ENCODE assay signal across 13 cellular contexts in the genomic region with DNA sequence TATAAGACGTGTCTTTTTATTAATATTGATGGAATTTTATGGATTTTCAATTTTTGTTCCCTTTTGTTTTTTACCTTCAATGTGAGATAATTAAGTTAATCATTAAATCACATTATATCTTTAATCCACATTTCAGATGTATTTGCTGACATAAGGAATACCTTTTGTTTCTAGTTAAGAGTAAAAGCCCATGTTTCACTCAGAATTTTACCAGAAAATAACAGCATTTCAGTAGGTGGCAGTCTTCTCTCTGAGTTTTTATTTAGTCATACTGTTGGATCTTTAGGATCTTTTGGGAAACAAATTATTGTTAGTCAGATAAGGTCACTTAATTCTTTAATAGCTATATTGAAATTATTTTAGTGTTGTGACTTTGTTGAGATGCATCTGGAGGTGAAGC.
DNase-seq lines count a peak whose midpoint lies in the region; ATAC-seq and TF ChIP-seq lines count a peak whose summit lies in the region.
"Had no signal": no experiment of that assay in that cellular context is flagged by ENCODE, and none has a peak within 500 bp of the region (broad histone marks: within the 10 kb centered on the region; RNA-seq: fewer than 3 reads in every experiment).

No MANE protein-coding gene starts in this region.

- peaks cover 14% of the 10 kb centered on the region; the same call in 1 of the 2 replicates for H3K79me2 ChIP-seq in GM23248 (ENCODE audit: insufficient read depth)

- in situ Hi-C loops in GM23248 (cut with MboI) = no loop called here

- no peak overlapping the region for H3K27ac Mint-ChIP-seq in HFFc6
- H3K27ac Mint-ChIP-seq: activated naive CD4-positive, alpha-beta T cell treated with anti-CD3 and anti-CD28 coated beads, Interleukin-2, amount 50 U/mL, for 72 hours; CD4-positive, CD25-positive, alpha-beta regulatory T cell; naive thymus-derived CD8-positive, alpha-beta T cell had no signal

- H3K9ac ChIP-seq in GM23248 = no peak overlapping the region

- H3K9me2 ChIP-seq in GM23248 (ENCODE audit: insufficient read depth) = no peaks in the 10 kb centered on the region

- H3K36me3 ChIP-seq in GM23248 (ENCODE audit: low read depth) = peaks cover 5% of the 10 kb centered on the region; the same call in 1 of the 2 replicates
- H3K36me3 ChIP-seq: gastrocnemius medialis had no signal

- H4K20me1 ChIP-seq in GM23248 (ENCODE audit: insufficient read depth) = no peaks in the 10 kb centered on the region

- no peak overlapping the region for H3K27ac ChIP-seq in 22Rv1
- no peak overlapping the region for H3K27ac ChIP-seq in GM23248
- H3K27ac ChIP-seq: gastrocnemius medialis had no signal

- no peaks in the 10 kb centered on the region for H3K36me3 Mint-ChIP-seq in HFFc6 (ENCODE audit: low read depth)
- H3K36me3 Mint-ChIP-seq: naive thymus-derived CD8-positive, alpha-beta T cell had no signal

- TF ChIP-seq CTCF in 22Rv1 (IDR thresholded peaks at IDR 0.05) (peak; percentile 21; the same call in 1 of the 2 replicates), HFFc6 (IDR thresholded peaks at IDR 0.05) (peak; percentile 63)

- ATAC-seq in SK-N-SH treated with all-trans-retinoic acid at 6 μM for 48 hours (peak; percentile 85), HG03565 (IDR thresholded peaks at IDR 0.05; ENCODE audit: unreplicated experiment) (no peak)
- ATAC-seq: activated naive CD4-positive, alpha-beta T cell treated with anti-CD3 and anti-CD28 coated beads, Interleukin-2, amount 50 U/mL, for 72 hours; gastrocnemius medialis; naive thymus-derived CD8-positive, alpha-beta T cell had no signal

- H3K4me3 ChIP-seq in GM23248 = no peak overlapping the region
- H3K4me3 ChIP-seq: gastrocnemius medialis had no signal

- no peak overlapping the region for H3K4me2 ChIP-seq in GM23248 (ENCODE audit: unreplicated experiment)

- H3K4me1 ChIP-seq in GM23248 (ENCODE audit: insufficient read depth) = no peaks in the 10 kb centered on the region
- H3K4me1 ChIP-seq: gastrocnemius medialis had no signal

- peak; percentile 13 for DNase-seq in HFFc6
- peak; percentile 21 for DNase-seq in iris pigment epithelial cell (ENCODE audit: low read depth)
- no peak for DNase-seq in GM23248
- no peak for DNase-seq in NCI-H2196 treated with DMSO at 0.1 percent for 48 hours (lab: John Stamatoyannopoulos, UW; ENCODE audit: unreplicated experiment)
- DNase-seq in NCI-H2107 (lab: John Stamatoyannopoulos, UW) = no peak
- DNase-seq: CD4-positive, CD25-positive, alpha-beta regulatory T cell; gastrocnemius medialis; GOT3; naive thymus-derived CD8-positive, alpha-beta T cell had no signal

- no peaks in the 10 kb centered on the region for H3F3A ChIP-seq in GM23248 (ENCODE audit: insufficient read depth)

- H3K9me3 ChIP-seq in GM23248 (ENCODE audit: low read depth) = no peaks in the 10 kb centered on the region
- H3K9me3 ChIP-seq: gastrocnemius medialis had no signal

- no peak overlapping the region for H2AFZ ChIP-seq in GM23248

- H3K4me1 Mint-ChIP-seq in HFFc6 (ENCODE audit: low read depth) = peaks cover 13% of the 10 kb centered on the region
- H3K4me1 Mint-ChIP-seq: CD4-positive, CD25-positive, alpha-beta regulatory T cell; naive thymus-derived CD8-positive, alpha-beta T cell had no signal

- H3K4me3 Mint-ChIP-seq in HFFc6 = no peak overlapping the region
- H3K4me3 Mint-ChIP-seq: CD4-positive, CD25-positive, alpha-beta regulatory T cell; naive thymus-derived CD8-positive, alpha-beta T cell had no signal

- no peaks in the 10 kb centered on the region for H3K9me3 Mint-ChIP-seq in HFFc6
- H3K9me3 Mint-ChIP-seq: activated naive CD4-positive, alpha-beta T cell treated with anti-CD3 and anti-CD28 coated beads, Interleukin-2, amount 50 U/mL, for 72 hours; CD4-positive, CD25-positive, alpha-beta regulatory T cell; naive thymus-derived CD8-positive, alpha-beta T cell had no signal

- H3K27me3 ChIP-seq in GM23248 (replicated peaks; ENCODE audit: insufficient read depth) = no peaks in the 10 kb centered on the region
- H3K27me3 ChIP-seq: gastrocnemius medialis had no signal

- H3K27me3 Mint-ChIP-seq in HFFc6 (ENCODE audit: insufficient read depth) = no peaks in the 10 kb centered on the region; the same call in 1 of the 2 replicates
- H3K27me3 Mint-ChIP-seq: CD4-positive, CD25-positive, alpha-beta regulatory T cell had no signal

- WGBS in GM23248 (ENCODE audit: low coverage in 1 of 2, low lambda C conversion rate in 2 of 2, missing lambda C conversion rate in 2 of 2), 2 experiments = 100% methylated on average over 1 of the region's 1 CpG

TF ChIP-seq in SK-N-SH treated with all-trans-retinoic acid at 6 μM for 48 hours, 23 proteins besides CTCF, POLR2A, EP300 and RAD21:
- TF ChIP-seq TOX (CRISPR knock-in tag; IDR thresholded peaks at IDR 0.05; ENCODE audit: borderline replicate concordance) = no peak
- TF ChIP-seq, protein P1, sequence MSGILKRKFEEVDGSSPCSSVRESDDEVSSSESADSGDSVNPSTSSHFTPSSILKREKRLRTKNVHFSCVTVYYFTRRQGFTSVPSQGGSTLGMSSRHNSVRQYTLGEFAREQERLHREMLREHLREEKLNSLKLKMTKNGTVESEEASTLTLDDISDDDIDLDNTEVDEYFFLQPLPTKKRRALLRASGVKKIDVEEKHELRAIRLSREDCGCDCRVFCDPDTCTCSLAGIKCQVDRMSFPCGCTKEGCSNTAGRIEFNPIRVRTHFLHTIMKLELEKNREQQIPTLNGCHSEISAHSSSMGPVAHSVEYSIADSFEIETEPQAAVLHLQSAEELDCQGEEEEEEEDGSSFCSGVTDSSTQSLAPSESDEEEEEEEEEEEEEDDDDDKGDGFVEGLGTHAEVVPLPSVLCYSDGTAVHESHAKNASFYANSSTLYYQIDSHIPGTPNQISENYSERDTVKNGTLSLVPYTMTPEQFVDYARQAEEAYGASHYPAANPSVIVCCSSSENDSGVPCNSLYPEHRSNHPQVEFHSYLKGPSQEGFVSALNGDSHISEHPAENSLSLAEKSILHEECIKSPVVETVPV (CRISPR knock-in tag; IDR thresholded peaks at IDR 0.05) = no peak
- no peak for TF ChIP-seq ESRRG (CRISPR knock-in tag; IDR thresholded peaks at IDR 0.05)
- no peak for TF ChIP-seq ZFP30 (CRISPR knock-in tag; IDR thresholded peaks at IDR 0.05)
- no peak for TF ChIP-seq SNAI2 (CRISPR knock-in tag; IDR thresholded peaks at IDR 0.05)
- TF ChIP-seq CSDC2 (CRISPR knock-in tag; IDR thresholded peaks at IDR 0.05) = no peak
- TF ChIP-seq, protein P2, sequence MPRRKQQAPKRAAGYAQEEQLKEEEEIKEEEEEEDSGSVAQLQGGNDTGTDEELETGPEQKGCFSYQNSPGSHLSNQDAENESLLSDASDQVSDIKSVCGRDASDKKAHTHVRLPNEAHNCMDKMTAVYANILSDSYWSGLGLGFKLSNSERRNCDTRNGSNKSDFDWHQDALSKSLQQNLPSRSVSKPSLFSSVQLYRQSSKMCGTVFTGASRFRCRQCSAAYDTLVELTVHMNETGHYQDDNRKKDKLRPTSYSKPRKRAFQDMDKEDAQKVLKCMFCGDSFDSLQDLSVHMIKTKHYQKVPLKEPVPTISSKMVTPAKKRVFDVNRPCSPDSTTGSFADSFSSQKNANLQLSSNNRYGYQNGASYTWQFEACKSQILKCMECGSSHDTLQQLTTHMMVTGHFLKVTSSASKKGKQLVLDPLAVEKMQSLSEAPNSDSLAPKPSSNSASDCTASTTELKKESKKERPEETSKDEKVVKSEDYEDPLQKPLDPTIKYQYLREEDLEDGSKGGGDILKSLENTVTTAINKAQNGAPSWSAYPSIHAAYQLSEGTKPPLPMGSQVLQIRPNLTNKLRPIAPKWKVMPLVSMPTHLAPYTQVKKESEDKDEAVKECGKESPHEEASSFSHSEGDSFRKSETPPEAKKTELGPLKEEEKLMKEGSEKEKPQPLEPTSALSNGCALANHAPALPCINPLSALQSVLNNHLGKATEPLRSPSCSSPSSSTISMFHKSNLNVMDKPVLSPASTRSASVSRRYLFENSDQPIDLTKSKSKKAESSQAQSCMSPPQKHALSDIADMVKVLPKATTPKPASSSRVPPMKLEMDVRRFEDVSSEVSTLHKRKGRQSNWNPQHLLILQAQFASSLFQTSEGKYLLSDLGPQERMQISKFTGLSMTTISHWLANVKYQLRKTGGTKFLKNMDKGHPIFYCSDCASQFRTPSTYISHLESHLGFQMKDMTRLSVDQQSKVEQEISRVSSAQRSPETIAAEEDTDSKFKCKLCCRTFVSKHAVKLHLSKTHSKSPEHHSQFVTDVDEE (CRISPR knock-in tag; IDR thresholded peaks at IDR 0.05) = no peak
- TF ChIP-seq, protein P3, sequence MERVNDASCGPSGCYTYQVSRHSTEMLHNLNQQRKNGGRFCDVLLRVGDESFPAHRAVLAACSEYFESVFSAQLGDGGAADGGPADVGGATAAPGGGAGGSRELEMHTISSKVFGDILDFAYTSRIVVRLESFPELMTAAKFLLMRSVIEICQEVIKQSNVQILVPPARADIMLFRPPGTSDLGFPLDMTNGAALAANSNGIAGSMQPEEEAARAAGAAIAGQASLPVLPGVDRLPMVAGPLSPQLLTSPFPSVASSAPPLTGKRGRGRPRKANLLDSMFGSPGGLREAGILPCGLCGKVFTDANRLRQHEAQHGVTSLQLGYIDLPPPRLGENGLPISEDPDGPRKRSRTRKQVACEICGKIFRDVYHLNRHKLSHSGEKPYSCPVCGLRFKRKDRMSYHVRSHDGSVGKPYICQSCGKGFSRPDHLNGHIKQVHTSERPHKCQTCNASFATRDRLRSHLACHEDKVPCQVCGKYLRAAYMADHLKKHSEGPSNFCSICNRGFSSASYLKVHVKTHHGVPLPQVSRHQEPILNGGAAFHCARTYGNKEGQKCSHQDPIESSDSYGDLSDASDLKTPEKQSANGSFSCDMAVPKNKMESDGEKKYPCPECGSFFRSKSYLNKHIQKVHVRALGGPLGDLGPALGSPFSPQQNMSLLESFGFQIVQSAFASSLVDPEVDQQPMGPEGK (CRISPR knock-in tag; IDR thresholded peaks at IDR 0.05; ENCODE audit: borderline replicate concordance) = no peak
- no peak for TF ChIP-seq BACH2 (CRISPR knock-in tag; IDR thresholded peaks at IDR 0.05; ENCODE audit: borderline replicate concordance)
- TF ChIP-seq ZNF565 (CRISPR knock-in tag; conservative IDR thresholded peaks at IDR 0.05; ENCODE audit: low read depth) = no peak
- TF ChIP-seq OSR1 (CRISPR knock-in tag; IDR thresholded peaks at IDR 0.05) = no peak
- no peak for TF ChIP-seq RARB (CRISPR knock-in tag; IDR thresholded peaks at IDR 0.05)
- no peak for TF ChIP-seq ZFP3 (CRISPR knock-in tag; IDR thresholded peaks at IDR 0.05)
- no peak for TF ChIP-seq ZNF70 (CRISPR knock-in tag; IDR thresholded peaks at IDR 0.05)

Comparison
In these comparisons a context has a peak if more than half of its experiments do, and no peak if none do; other contexts are left out.
1. DNase-seq: peak in HFFc6 (single experiment) and iris pigment epithelial cell (single experiment); none in GM23248 (single experiment), NCI-H2196 treated with DMSO at 0.1 percent for 48 hours (single experiment) and NCI-H2107 (single experiment).